16 cellular contexts compared by ENCODE assay signal in the genomic region with DNA sequence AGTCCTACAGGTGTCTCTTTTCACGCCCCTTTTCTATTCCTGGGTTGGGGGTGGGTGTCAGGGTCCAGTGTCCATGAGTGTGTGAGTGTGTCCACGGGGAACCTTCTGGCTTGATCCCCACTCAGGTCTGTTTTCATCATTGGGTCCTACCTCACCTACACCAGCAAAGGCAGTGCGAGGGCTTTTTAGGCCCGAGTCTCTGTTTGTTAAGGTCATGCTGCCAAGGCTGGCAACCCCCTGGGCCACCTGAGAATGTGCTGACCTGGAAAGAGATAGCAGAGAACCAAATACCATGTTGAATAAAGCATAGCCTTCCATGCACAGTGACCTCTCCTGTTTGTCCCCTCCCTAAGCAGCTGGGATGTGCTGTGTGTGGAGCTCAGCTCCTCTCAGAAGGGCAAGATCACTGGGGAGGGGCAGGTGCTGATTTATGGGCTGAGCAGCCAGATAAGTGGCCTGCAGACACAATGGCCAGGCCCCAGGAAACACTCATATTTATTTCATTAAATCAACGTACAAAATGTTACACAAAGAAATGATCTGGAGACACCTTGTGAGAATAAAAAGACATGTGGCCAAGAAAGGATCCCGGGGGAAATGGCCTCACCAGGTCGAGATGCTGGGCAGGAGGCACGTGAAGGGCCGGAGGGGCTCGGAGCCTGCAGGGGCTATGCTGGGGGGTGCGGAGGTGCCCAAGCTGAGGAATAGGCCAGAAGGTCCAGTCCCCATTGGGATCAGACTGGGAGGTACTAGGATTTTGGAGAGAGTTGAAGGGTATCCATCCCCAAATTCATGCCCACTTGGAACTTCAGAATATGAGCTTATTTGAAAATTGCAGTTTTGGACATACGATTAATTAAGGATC.
"Had no signal": no experiment of that assay in that cellular context is flagged by ENCODE, and none has a peak within 500 bp of the region (broad histone marks: within the 10 kb centered on the region; RNA-seq: fewer than 3 reads in every experiment).

No MANE protein-coding gene starts in this region.

- H3K4me3 ChIP-seq: ascending aorta, mucosa of descending colon, smooth muscle cell, thoracic aorta had no signal

- DNase-seq: activated gamma-delta T cell treated with Interleukin-2 at 50 U/mL for 16 hours; activated T-cell treated with anti-CD3 and anti-CD28 coated beads, Interleukin-2, amount 50 U/mL, for 1 hour; brain microvascular endothelial cell; effector memory CD4-positive, alpha-beta T cell; foreskin keratinocyte; mucosa of descending colon; nephron progenitor cell; stimulated activated CD4-positive, alpha-beta T cell treated with anti-CD3 and anti-CD28 coated beads, Interleukin-15, amount 100 ng/mL, for 24 hours; stimulated activated CD8-positive, alpha-beta memory T cell treated with anti-CD3 and anti-CD28 coated beads, Interleukin-4, amount 100 ng/mL, for 48 hours; stimulated activated naive B cell treated with anti-CD40 and anti-IgM and Interleukin-4, amounts not matched to agents 10 μg/mL and 1 μg/mL and 100 μg/mL, for 72 hours; T-helper 1 cell had no signal

- H3K27ac ChIP-seq: ascending aorta, brain microvascular endothelial cell, foreskin keratinocyte, parathyroid adenoma, thoracic aorta had no signal

- H3K9me3 ChIP-seq: ascending aorta, mucosa of descending colon, thoracic aorta had no signal

- ATAC-seq: foreskin keratinocyte; mucosa of descending colon; sciatic nerve; stimulated activated naive B cell treated with anti-CD40 and anti-IgM and Interleukin-4, amounts not matched to agents 10 μg/mL and 1 μg/mL and 100 μg/mL, for 72 hours had no signal

- H3K4me1 ChIP-seq: ascending aorta, foreskin keratinocyte had no signal

- H3K36me3 ChIP-seq: ascending aorta, brain microvascular endothelial cell, thoracic aorta had no signal

- H3K27me3 ChIP-seq: ascending aorta, brain microvascular endothelial cell, foreskin keratinocyte had no signal
